Comparison of ENCODE assay signal across 8 cellular contexts in the genomic region with DNA sequence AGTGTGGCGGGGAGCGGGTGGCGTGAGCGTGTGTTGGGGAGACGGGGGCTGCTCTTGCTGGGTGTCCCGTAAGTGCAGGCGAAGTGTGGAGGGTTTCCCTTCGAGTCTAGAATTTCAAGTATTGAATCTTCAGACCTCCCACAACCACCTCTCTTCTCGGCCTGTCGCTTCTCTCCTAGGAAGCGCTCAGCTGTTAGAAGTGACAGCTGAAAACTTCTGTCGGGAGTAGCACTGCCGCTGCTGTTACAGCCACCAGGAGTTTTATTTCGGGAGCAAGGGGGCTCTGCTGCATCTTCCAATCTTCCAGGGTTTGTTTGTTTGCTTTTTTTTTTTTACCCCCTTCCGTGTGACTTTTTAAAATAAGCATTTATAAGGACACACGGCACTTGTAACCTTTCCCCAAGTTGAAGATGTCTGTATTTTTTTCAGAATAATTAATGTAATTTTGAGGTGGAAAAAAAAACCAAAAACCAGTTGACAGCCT. TPM values are rescaled to one million over a fixed set of nuclear protein-coding genes. Genes with fewer than 3 reads are reported as not detected.
DNase-seq lines count a peak whose midpoint lies in the region; TF ChIP-seq lines count a peak whose summit lies in the region.

No MANE protein-coding gene starts in this region.

- WGBS in GM23248 (ENCODE audit: low coverage in 1 of 2, low lambda C conversion rate in 2 of 2, missing lambda C conversion rate in 2 of 2), 2 experiments: 1 to 2% methylated on average over 16 of the region's 16 CpGs
- WGBS in urinary bladder: 1% methylated on average over 16 of the region's 16 CpGs

- H3K36me3 ChIP-seq in GM23248 (ENCODE audit: low read depth) (no peaks in the 10 kb centered on the region), PC-9 (ENCODE audit: low read depth) (no peaks in the 10 kb centered on the region), urinary bladder (ENCODE audit: insufficient read depth) (no peaks in the 10 kb centered on the region)

- intact Hi-C loops in PC-9 (cut with micrococcal nuclease; ENCODE audit: unreplicated experiment): loop anchor here (1.0 to 2.0 kb wide), 2 partner anchors 47 to 186 kb away; a partner anchor contains a TSS

- peaks cover 76% of the 10 kb centered on the region for H3K79me2 ChIP-seq in GM23248 (ENCODE audit: insufficient read depth)
- H3K79me2 ChIP-seq in PC-9 (ENCODE audit: low read depth): peaks cover 78% of the 10 kb centered on the region

- H4K20me1 ChIP-seq in GM23248 (ENCODE audit: insufficient read depth) (no peaks in the 10 kb centered on the region), PC-9 (ENCODE audit: insufficient read depth) (peaks cover 21% of the 10 kb centered on the region)

- H3K9me3 ChIP-seq in GM23248 (ENCODE audit: low read depth) (no peaks in the 10 kb centered on the region), PC-9 (ENCODE audit: insufficient read depth, low read depth) (no peaks in the 10 kb centered on the region)

- H3K27me3 ChIP-seq in GM23248 (replicated peaks; ENCODE audit: insufficient read depth) (no peaks in the 10 kb centered on the region), PC-9 (ENCODE audit: insufficient read depth, low read depth) (no peaks in the 10 kb centered on the region)

- H3K27ac ChIP-seq in GM23248: peak overlapping the region; percentile 60
- H3K27ac ChIP-seq in PC-9: peak overlapping the region; percentile 31; the same call in 1 of the 2 replicates
- peak overlapping the region; percentile 79 for H3K27ac ChIP-seq in cingulate gyrus (ENCODE audit: low read depth, low read length)
- H3K27ac ChIP-seq in urinary bladder (ENCODE audit: low read depth): peak overlapping the region; percentile 76

- in situ Hi-C loops in GM23248 (cut with MboI): no loop called here

- H3K4me1 ChIP-seq in GM23248 (ENCODE audit: insufficient read depth): peaks cover 24% of the 10 kb centered on the region
- peaks cover 24% of the 10 kb centered on the region for H3K4me1 ChIP-seq in PC-9 (replicated peaks; ENCODE audit: insufficient read depth)
- H3K4me1 ChIP-seq in urinary bladder (ENCODE audit: insufficient read depth): no peaks in the 10 kb centered on the region

- CTCF ChIA-PET in PC-9 (lab: Charles Lee): interaction anchor here (0.5 kb wide), 1 partner anchor 1208 kb away, joined by 3 read pairs; no protein-coding TSS in a partner anchor

- POLR2A ChIA-PET in PC-9 (lab: Charles Lee; ENCODE audit: unreplicated experiment): interaction anchor here (0.6 to 0.7 kb wide), 2 partner anchors 110 to 583 kb away, joined by 3 to 17 read pairs; no protein-coding TSS in a partner anchor

- peak overlapping the region; percentile 94 for H3K9ac ChIP-seq in GM23248

- DNase-seq in D341Med (ENCODE audit: low spot score): peak; percentile 57
- DNase-seq in GM23248: peak; percentile 62
- DNase-seq in PC-9: no peak
- DNase-seq in lung microvascular endothelial cell (ENCODE audit: low read depth in 2 of 2): peak; percentile 36
- no peak for DNase-seq in NCI-H446 (lab: John Stamatoyannopoulos, UW)
- no peak for DNase-seq in MV-4-11 (lab: John Stamatoyannopoulos, UW)

- H3K4me3 ChIP-seq in GM23248: peak overlapping the region; percentile 76
- H3K4me3 ChIP-seq in PC-9: peak overlapping the region; percentile 75
- peak overlapping the region; percentile 96 for H3K4me3 ChIP-seq in urinary bladder (ENCODE audit: low read depth, low read length)

- peak overlapping the region; percentile 95 for H2AFZ ChIP-seq in GM23248
- H2AFZ ChIP-seq in PC-9: peak overlapping the region; percentile 83

- peaks cover 9% of the 10 kb centered on the region; the same call in 1 of the 2 replicates for H3F3A ChIP-seq in GM23248 (ENCODE audit: insufficient read depth)
- peaks cover 16% of the 10 kb centered on the region for H3F3A ChIP-seq in PC-9 (ENCODE audit: insufficient read depth, low read depth)

- TF ChIP-seq CTCF in PC-9 (conservative IDR thresholded peaks at IDR 0.05): no peak; the same call in 1 of the 2 replicates

- BruUV-seq in PC-9 (replicated peaks; lab: Mats Ljungman, UMichigan): no TSS peak

- H3K4me2 ChIP-seq in GM23248 (ENCODE audit: unreplicated experiment): peak overlapping the region; percentile 89
- H3K4me2 ChIP-seq in PC-9: peak overlapping the region; percentile 85

- H3K9me2 ChIP-seq in GM23248 (ENCODE audit: insufficient read depth): no peaks in the 10 kb centered on the region
- H3K9me2 ChIP-seq in PC-9 (ENCODE audit: insufficient read depth): no peaks in the 10 kb centered on the region

RNA-seq across cellular contexts. Expression of a gene that starts 0.7 kb away (rescaled TPM):
- 23.3 and 33.6 TPM in 2 replicates for total RNA-seq in GM23248 (2014; rRNA removed; shearing (Covaris generic))
- polyA plus RNA-seq in GM23248 (2016; fragmentation: Nextera tagmentation; extraction: Ambion mirVana) (28.6 and 31.4 TPM in 2 replicates), urinary bladder (13.2 TPM)
- total RNA-seq in PC-9 (2021) (31.4 and 41.8 TPM in 2 replicates), lung microvascular endothelial cell (17.7 and 24.2 TPM in 2 replicates), urinary bladder (61.8 TPM)

RNA-seq across cellular contexts. Expression of a gene that starts 0.9 kb away (rescaled TPM):
- 3.8 and 6.3 TPM in 2 replicates for total RNA-seq in GM23248 (2014; rRNA removed; shearing (Covaris generic))
- 4.3 TPM in 2 replicates for polyA plus RNA-seq in GM23248 (2016; fragmentation: Nextera tagmentation; extraction: Ambion mirVana)
- total RNA-seq in PC-9 (2021): 11.8 and 13.5 TPM in 2 replicates
- 5.0 and 8.3 TPM in 2 replicates for total RNA-seq in lung microvascular endothelial cell
- total RNA-seq in urinary bladder: 15.9 TPM
- polyA plus RNA-seq in urinary bladder: 8.4 TPM

Comparison
In these comparisons a context has a peak if more than half of its experiments do, and no peak if none do; other contexts are left out.
1. DNase-seq: peak in D341Med (single experiment), GM23248 (single experiment) and lung microvascular endothelial cell (2 of 2); none in PC-9 (0 of 2), NCI-H446 (0 of 2) and MV-4-11 (single experiment).
2. Peak in every context shown above with its lines, with median percentiles within 50 percentile points of each other: H3K27ac ChIP-seq and H3K4me3 ChIP-seq.